In the genomic region with DNA sequence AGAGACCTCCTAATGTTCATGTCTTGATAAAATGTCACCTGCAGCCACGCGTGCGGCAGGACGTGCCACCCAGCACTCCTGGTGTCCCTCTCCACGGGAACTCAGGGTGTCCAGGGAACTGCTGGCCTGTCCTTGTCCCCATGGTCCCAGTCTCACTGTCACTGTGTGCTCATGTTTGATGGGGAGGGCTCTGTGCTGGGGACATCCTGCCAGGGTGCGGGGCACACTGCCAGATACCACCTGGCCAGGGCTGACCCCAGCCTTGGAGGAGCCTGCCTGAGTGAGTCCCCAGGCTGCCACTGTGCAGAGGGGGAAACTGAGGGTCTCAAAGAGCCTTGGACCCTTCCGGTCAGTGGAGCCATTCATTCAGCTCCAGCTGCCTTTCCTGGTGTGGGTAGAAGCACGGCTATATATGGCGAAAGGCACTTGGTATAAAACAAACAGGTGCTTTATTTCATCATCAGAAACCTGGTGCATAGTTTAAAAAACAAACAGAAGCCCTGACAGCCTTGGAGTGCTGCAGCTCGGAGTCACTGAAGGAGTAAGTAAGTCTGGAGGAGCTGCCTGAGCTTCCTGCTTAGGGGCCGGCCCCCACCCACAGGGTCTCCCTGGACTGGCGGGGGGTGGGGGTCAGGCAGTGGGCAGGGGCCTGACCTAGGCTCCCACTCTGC, we compare ENCODE assay signal across 8 cellular contexts. TPM values are rescaled to one million over a fixed set of nuclear protein-coding genes. Genes with fewer than 3 reads are reported as not detected.
DNase-seq lines count a peak whose midpoint lies in the region; TF ChIP-seq lines count a peak whose summit lies in the region.

No MANE protein-coding gene starts in this region.

- H3K4me1 ChIP-seq in osteoblast (ENCODE audit: insufficient read depth, low read length), result peaks cover 4% of the 10 kb centered on the region

- H3K4me3 ChIP-seq in LNCaP clone FGC (ENCODE audit: low read depth, low read length) (peak overlapping the region; percentile 15; the same call in 1 of the 2 replicates), coronary artery (no peak overlapping the region), osteoblast (ENCODE audit: insufficient read depth, low read length) (no peak overlapping the region), foreskin fibroblast (ENCODE audit: low read depth in 1 of 2, low read length in 2 of 2) (no peak overlapping the region)

- H3K27ac ChIP-seq in coronary artery, result peak overlapping the region in 1 of 2 donors; percentile 94
- no peak overlapping the region for H3K27ac ChIP-seq in osteoblast (ENCODE audit: low read depth, low read length)

- H3K9me3 ChIP-seq in osteoblast (ENCODE audit: low read depth, low read length), result no peaks in the 10 kb centered on the region

- H4K20me1 ChIP-seq in osteoblast (ENCODE audit: insufficient read depth, low read length), result peaks cover 19% of the 10 kb centered on the region

- peaks cover 64% of the 10 kb centered on the region for H3K36me3 ChIP-seq in osteoblast (ENCODE audit: insufficient read depth, low read length)

- H3K4me2 ChIP-seq in osteoblast (ENCODE audit: insufficient read depth, low read length), result no peak overlapping the region

- DNase-seq in COLO668 (lab: John Stamatoyannopoulos, UW; ENCODE audit: unreplicated experiment) (peak; percentile 45), LNCaP clone FGC (ENCODE audit: low read depth) (peak; percentile 62), coronary artery (ENCODE audit: low spot score) (peak; percentile 67), osteoblast (ENCODE audit: insufficient read length, low spot score, missing footprints) (peak; percentile 62), NCI-H1417 (lab: John Stamatoyannopoulos, UW) (no peak), foreskin fibroblast (no peak), NCI-H187 (lab: John Stamatoyannopoulos, UW) (no peak)
- DNase-seq in stimulated activated CD4-positive, alpha-beta T cell treated with anti-CD3 and anti-CD28 coated beads, Interleukin-12 subunit alpha, Interleukin-12 subunit beta, amount 100 ng/mL, for 4 hours, result no peak

- TF ChIP-seq CTCF in LNCaP clone FGC (IDR thresholded peaks at IDR 0.05; ENCODE audit: control insufficient read depth, extremely low read depth, insufficient read depth) (no peak), coronary artery (IDR thresholded peaks at IDR 0.05) (no peak), osteoblast (IDR thresholded peaks at IDR 0.05; ENCODE audit: extremely low read depth, low read depth, low read length) (no peak), foreskin fibroblast (IDR thresholded peaks at IDR 0.05; ENCODE audit: low read depth, low read length) (no peak)

- peaks cover 24% of the 10 kb centered on the region for H3K79me2 ChIP-seq in osteoblast (ENCODE audit: insufficient read depth, low read length)

- H2AFZ ChIP-seq in osteoblast (ENCODE audit: low read length), result no peak overlapping the region

- H3K27me3 ChIP-seq in osteoblast (ENCODE audit: insufficient read depth, low read length), result no peaks in the 10 kb centered on the region

RNA-seq across cellular contexts. Expression of gene NOP14, which starts 32.9 kb away (rescaled TPM):
- total RNA-seq in osteoblast, result 24.2 and 30.0 TPM in 2 replicates

RNA-seq across cellular contexts. Expression of gene GRK4, which starts 33.1 kb away (rescaled TPM):
- 7.4 and 7.6 TPM in 2 replicates for total RNA-seq in osteoblast

Comparison
In these comparisons a context has a peak if more than half of its experiments do, and no peak if none do; other contexts are left out.
1. DNase-seq: peak in COLO668 (single experiment), LNCaP clone FGC (single experiment), coronary artery (single experiment) and osteoblast (single experiment); none in NCI-H1417 (0 of 3), foreskin fibroblast (0 of 2), stimulated activated CD4-positive, alpha-beta T cell treated with anti-CD3 and anti-CD28 coated beads, Interleukin-12 subunit alpha, Interleukin-12 subunit beta, amount 100 ng/mL, for 4 hours (single experiment) and NCI-H187 (0 of 2).